11 cellular contexts compared by ENCODE assay signal in the genomic region with DNA sequence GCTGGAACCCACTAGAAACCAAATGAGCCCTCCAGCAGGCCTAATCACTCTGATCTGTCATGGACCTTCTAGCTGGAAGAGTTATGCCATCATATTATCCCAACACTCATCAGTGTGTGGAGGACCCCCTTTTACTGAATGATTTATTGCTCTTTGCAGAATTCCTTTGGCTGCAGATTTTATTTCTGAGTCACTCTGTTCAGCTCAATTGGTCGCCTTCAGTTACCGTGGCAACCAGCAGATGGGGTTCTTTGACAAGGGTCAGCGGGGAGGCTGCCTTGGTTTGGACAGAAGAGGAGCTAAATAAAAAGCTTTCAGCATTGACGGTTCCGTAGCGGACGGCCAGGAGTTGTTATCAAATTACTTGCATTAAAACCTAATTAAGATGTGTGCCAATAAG.
A peak's percentile ranks its signal among the peaks of the same experiment; 100 is the strongest.
DNase-seq lines count a peak whose midpoint lies in the region; ATAC-seq and TF ChIP-seq lines count a peak whose summit lies in the region.
"Had no signal": no experiment of that assay in that cellular context is flagged by ENCODE, and none has a peak within 500 bp of the region (broad histone marks: within the 10 kb centered on the region; RNA-seq: fewer than 3 reads in every experiment).

No MANE protein-coding gene starts in this region.

- H2AFZ ChIP-seq in fibroblast of lung (ENCODE audit: low read length): no peak overlapping the region

- H3K27ac ChIP-seq in fibroblast of lung (ENCODE audit: insufficient read depth, low read length): no peak overlapping the region
- H3K27ac ChIP-seq: 22Rv1 had no signal

- ATAC-seq in activated CD4-positive, alpha-beta T cell treated with anti-CD3 and anti-CD28 coated beads for 36 hours: no peak
- ATAC-seq: activated T-cell treated with anti-CD3 and anti-CD28 coated beads, Interleukin-2, amount 50 U/mL, for 4 hours; Right ventricle myocardium inferior had no signal

- CTCF ChIA-PET in activated CD4-positive, alpha-beta T cell treated with anti-CD3 and anti-CD28 coated beads for 36 hours (lab: Charles Lee): interaction anchor here (0.5 kb wide), 1 partner anchor 391 kb away, joined by 3 read pairs; no protein-coding TSS in a partner anchor

- no peak overlapping the region for H3K27ac Mint-ChIP-seq in activated CD4-positive, alpha-beta T cell treated with anti-CD3 and anti-CD28 coated beads for 36 hours

- H3K27me3 Mint-ChIP-seq in activated CD4-positive, alpha-beta T cell treated with anti-CD3 and anti-CD28 coated beads for 36 hours: no peaks in the 10 kb centered on the region

- no peak overlapping the region for H3K4me3 Mint-ChIP-seq in activated CD4-positive, alpha-beta T cell treated with anti-CD3 and anti-CD28 coated beads for 36 hours
- H3K4me3 Mint-ChIP-seq: activated T-cell treated with anti-CD3 and anti-CD28 coated beads, Interleukin-2, amount 50 U/mL, for 4 hours had no signal

- intact Hi-C loops in posterior cingulate gyrus (cut with DNase I): loop anchor here (1.0 to 2.0 kb wide), 3 partner anchors 131 to 797 kb away; no protein-coding TSS in a partner anchor
- intact Hi-C loops in activated CD4-positive, alpha-beta T cell treated with anti-CD3 and anti-CD28 coated beads for 36 hours (cut with DNase I, micrococcal nuclease): loop anchor here in 1 of 2 experiments (10.0 kb wide), 1 partner anchor 799 kb away; no protein-coding TSS in a partner anchor

- peaks cover 10% of the 10 kb centered on the region for H3K4me1 Mint-ChIP-seq in activated CD4-positive, alpha-beta T cell treated with anti-CD3 and anti-CD28 coated beads for 36 hours

- peaks cover 2% of the 10 kb centered on the region for H3K36me3 ChIP-seq in fibroblast of lung (ENCODE audit: control insufficient read depth, insufficient read depth, low read length)

- TF ChIP-seq CTCF in fibroblast of lung (conservative IDR thresholded peaks at IDR 0.05 in 1 of 2, IDR thresholded peaks at IDR 0.05 in 1 of 2; ENCODE audit: low read depth in 1 of 2, low read length in 2 of 2): peak in 1 of 2 donors; percentile 52

- H3K9me3 Mint-ChIP-seq in activated CD4-positive, alpha-beta T cell treated with anti-CD3 and anti-CD28 coated beads for 36 hours (ENCODE audit: low read depth): no peaks in the 10 kb centered on the region
- H3K9me3 Mint-ChIP-seq: activated T-cell treated with anti-CD3 and anti-CD28 coated beads, Interleukin-2, amount 50 U/mL, for 4 hours had no signal

- DNase-seq in DMS53 (lab: John Stamatoyannopoulos, UW) (peak; percentile 37), DMS53 treated with DMSO at 0.1 percent for 48 hours (lab: John Stamatoyannopoulos, UW; ENCODE audit: unreplicated experiment) (no peak), NCI-H748 (lab: John Stamatoyannopoulos, UW; ENCODE audit: unreplicated experiment) (peak; percentile 83), fibroblast of lung (ENCODE audit: low read depth in 2 of 2) (peak; percentile 74 to 78), posterior cingulate gyrus (peak in 8 of 10 donors; percentile 68 to 96 (median 78)), CD1c-positive myeloid dendritic cell (ENCODE audit: extremely low spot score) (no peak), T-helper 9 cell (no peak)
- DNase-seq in activated CD4-positive, alpha-beta T cell treated with anti-CD3 and anti-CD28 coated beads for 36 hours: no peak
- DNase-seq: activated T-cell treated with anti-CD3 and anti-CD28 coated beads, Interleukin-2, amount 50 U/mL, for 4 hours had no signal

- POLR2A ChIA-PET in activated CD4-positive, alpha-beta T cell treated with anti-CD3 and anti-CD28 coated beads for 36 hours (lab: Charles Lee): no interaction called here

- H3K4me2 ChIP-seq in fibroblast of lung (ENCODE audit: extremely low read depth, insufficient read depth, low read length): no peak overlapping the region

- no peak overlapping the region for H3K9ac ChIP-seq in fibroblast of lung (ENCODE audit: insufficient read depth, low read length)

- H4K20me1 ChIP-seq in fibroblast of lung (ENCODE audit: control insufficient read depth, extremely low read depth, insufficient read depth, low read length): no peaks in the 10 kb centered on the region

- peaks cover 10% of the 10 kb centered on the region for H3K4me1 ChIP-seq in fibroblast of lung (ENCODE audit: control insufficient read depth, extremely low read depth, insufficient read depth, low read length)

- H3K79me2 ChIP-seq in fibroblast of lung (ENCODE audit: control insufficient read depth, insufficient read depth, low read length): no peaks in the 10 kb centered on the region

- no peaks in the 10 kb centered on the region for H3K27me3 ChIP-seq in fibroblast of lung (ENCODE audit: control insufficient read depth, insufficient read depth, low read length)

- no peaks in the 10 kb centered on the region for H3K9me3 ChIP-seq in fibroblast of lung (ENCODE audit: control insufficient read depth, insufficient read depth, low read depth, low read length)

- no peaks in the 10 kb centered on the region for H3K36me3 Mint-ChIP-seq in activated CD4-positive, alpha-beta T cell treated with anti-CD3 and anti-CD28 coated beads for 36 hours (ENCODE audit: low read depth)

- no peak overlapping the region for H3K4me3 ChIP-seq in fibroblast of lung (replicated peaks in 1 of 4; ENCODE audit: control extremely low read depth in 1 of 4, insufficient read depth in 1 of 4, low read depth in 3 of 4, low read length in 4 of 4)

Comparison
In these comparisons a context has a peak if more than half of its experiments do, and no peak if none do; other contexts are left out.
1. DNase-seq: peak in DMS53 (single experiment), NCI-H748 (single experiment), fibroblast of lung (2 of 2) and posterior cingulate gyrus (8 of 10); none in DMS53 treated with DMSO at 0.1 percent for 48 hours (single experiment), activated CD4-positive, alpha-beta T cell treated with anti-CD3 and anti-CD28 coated beads for 36 hours (single experiment), CD1c-positive myeloid dendritic cell (single experiment) and T-helper 9 cell (single experiment).